In the genomic region with DNA sequence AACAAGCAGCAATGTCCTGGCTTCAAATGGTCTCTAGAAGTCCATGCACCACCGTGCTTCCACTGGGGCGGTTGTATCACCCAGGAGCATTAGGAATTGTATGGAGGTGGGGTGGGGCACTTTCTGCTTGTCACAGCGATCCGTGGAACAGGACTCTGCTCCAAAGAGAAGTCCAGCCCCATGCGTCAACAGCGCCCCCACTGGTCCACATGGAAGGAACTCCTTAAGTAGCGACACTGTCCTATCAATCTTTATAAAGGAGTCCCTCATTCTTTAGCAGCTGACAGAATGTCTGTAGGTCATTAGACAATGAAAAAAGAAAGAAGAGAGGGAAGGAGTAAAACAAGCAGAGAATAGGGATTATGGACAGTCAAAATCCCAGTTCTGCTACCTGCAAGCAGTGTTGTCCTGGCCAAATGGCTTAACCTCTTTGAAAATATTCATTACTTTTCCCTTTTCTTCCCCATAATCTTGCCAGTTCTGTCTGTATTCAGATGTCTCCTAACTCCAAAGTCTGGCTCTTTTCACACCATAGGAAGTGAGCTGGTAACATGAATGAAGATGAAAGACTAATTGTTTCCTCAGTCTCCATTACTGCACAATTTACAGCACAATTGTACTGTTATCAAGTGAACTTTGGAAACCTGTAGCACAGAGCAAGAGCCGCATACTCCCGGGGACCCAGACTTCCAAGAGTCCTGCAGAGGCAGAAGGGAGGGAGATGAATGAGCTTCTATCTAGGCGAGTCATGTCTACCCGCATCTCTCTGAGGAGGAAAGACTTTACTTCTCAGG, we compare ENCODE assay signal across 1 cellular context.
TF ChIP-seq lines count a peak whose summit lies in the region.

No MANE protein-coding gene starts in this region.

TF ChIP-seq in HepG2, 621 proteins besides CTCF, POLR2A, EP300 and RAD21 (continued from another document and continues in another):
- TF ChIP-seq, protein P1, sequence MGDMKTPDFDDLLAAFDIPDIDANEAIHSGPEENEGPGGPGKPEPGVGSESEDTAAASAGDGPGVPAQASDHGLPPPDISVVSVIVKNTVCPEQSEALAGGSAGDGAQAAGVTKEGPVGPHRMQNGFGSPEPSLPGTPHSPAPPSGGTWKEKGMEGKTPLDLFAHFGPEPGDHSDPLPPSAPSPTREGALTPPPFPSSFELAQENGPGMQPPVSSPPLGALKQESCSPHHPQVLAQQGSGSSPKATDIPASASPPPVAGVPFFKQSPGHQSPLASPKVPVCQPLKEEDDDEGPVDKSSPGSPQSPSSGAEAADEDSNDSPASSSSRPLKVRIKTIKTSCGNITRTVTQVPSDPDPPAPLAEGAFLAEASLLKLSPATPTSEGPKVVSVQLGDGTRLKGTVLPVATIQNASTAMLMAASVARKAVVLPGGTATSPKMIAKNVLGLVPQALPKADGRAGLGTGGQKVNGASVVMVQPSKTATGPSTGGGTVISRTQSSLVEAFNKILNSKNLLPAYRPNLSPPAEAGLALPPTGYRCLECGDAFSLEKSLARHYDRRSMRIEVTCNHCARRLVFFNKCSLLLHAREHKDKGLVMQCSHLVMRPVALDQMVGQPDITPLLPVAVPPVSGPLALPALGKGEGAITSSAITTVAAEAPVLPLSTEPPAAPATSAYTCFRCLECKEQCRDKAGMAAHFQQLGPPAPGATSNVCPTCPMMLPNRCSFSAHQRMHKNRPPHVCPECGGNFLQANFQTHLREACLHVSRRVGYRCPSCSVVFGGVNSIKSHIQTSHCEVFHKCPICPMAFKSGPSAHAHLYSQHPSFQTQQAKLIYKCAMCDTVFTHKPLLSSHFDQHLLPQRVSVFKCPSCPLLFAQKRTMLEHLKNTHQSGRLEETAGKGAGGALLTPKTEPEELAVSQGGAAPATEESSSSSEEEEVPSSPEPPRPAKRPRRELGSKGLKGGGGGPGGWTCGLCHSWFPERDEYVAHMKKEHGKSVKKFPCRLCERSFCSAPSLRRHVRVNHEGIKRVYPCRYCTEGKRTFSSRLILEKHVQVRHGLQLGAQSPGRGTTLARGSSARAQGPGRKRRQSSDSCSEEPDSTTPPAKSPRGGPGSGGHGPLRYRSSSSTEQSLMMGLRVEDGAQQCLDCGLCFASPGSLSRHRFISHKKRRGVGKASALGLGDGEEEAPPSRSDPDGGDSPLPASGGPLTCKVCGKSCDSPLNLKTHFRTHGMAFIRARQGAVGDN (CRISPR knock-in tag; IDR thresholded peaks at IDR 0.05) = no peak; the same call in 1 of the 2 replicates
- TF ChIP-seq ZNF33B (CRISPR knock-in tag; IDR thresholded peaks at IDR 0.05) = no peak
- TF ChIP-seq, protein P2, sequence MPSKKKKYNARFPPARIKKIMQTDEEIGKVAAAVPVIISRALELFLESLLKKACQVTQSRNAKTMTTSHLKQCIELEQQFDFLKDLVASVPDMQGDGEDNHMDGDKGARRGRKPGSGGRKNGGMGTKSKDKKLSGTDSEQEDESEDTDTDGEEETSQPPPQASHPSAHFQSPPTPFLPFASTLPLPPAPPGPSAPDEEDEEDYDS (CRISPR knock-in tag; IDR thresholded peaks at IDR 0.05) = no peak
- TF ChIP-seq ZBTB7A (CRISPR knock-in tag; IDR thresholded peaks at IDR 0.05) = no peak
- TF ChIP-seq, protein P3, sequence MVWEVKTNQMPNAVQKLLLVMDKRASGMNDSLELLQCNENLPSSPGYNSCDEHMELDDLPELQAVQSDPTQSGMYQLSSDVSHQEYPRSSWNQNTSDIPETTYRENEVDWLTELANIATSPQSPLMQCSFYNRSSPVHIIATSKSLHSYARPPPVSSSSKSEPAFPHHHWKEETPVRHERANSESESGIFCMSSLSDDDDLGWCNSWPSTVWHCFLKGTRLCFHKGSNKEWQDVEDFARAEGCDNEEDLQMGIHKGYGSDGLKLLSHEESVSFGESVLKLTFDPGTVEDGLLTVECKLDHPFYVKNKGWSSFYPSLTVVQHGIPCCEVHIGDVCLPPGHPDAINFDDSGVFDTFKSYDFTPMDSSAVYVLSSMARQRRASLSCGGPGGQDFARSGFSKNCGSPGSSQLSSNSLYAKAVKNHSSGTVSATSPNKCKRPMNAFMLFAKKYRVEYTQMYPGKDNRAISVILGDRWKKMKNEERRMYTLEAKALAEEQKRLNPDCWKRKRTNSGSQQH (CRISPR knock-in tag; IDR thresholded peaks at IDR 0.05; ENCODE audit: low read depth) = no peak
- TF ChIP-seq, protein P4, sequence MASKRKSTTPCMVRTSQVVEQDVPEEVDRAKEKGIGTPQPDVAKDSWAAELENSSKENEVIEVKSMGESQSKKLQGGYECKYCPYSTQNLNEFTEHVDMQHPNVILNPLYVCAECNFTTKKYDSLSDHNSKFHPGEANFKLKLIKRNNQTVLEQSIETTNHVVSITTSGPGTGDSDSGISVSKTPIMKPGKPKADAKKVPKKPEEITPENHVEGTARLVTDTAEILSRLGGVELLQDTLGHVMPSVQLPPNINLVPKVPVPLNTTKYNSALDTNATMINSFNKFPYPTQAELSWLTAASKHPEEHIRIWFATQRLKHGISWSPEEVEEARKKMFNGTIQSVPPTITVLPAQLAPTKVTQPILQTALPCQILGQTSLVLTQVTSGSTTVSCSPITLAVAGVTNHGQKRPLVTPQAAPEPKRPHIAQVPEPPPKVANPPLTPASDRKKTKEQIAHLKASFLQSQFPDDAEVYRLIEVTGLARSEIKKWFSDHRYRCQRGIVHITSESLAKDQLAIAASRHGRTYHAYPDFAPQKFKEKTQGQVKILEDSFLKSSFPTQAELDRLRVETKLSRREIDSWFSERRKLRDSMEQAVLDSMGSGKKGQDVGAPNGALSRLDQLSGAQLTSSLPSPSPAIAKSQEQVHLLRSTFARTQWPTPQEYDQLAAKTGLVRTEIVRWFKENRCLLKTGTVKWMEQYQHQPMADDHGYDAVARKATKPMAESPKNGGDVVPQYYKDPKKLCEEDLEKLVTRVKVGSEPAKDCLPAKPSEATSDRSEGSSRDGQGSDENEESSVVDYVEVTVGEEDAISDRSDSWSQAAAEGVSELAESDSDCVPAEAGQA (IDR thresholded peaks at IDR 0.05; ENCODE audit: low read depth) = no peak
- TF ChIP-seq, protein P4 (CRISPR knock-in tag; IDR thresholded peaks at IDR 0.05; ENCODE audit: borderline replicate concordance) = no peak
- no peak for TF ChIP-seq SPEN (CRISPR knock-in tag; IDR thresholded peaks at IDR 0.05; ENCODE audit: low read depth)
- TF ChIP-seq, protein P5, sequence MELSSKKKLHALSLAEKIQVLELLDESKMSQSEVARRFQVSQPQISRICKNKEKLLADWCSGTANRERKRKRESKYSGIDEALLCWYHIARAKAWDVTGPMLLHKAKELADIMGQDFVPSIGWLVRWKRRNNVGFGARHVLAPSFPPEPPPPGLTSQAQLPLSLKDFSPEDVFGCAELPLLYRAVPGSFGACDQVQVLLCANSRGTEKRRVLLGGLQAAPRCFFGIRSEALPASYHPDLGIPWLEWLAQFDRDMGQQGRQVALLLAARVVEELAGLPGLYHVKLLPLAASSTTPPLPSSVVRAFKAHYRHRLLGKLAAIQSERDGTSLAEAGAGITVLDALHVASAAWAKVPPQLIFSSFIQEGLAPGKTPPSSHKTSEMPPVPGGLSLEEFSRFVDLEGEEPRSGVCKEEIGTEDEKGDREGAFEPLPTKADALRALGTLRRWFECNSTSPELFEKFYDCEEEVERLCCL (CRISPR knock-in tag; IDR thresholded peaks at IDR 0.05; ENCODE audit: borderline replicate concordance) = no peak
- no peak for TF ChIP-seq ZC3H13 (CRISPR knock-in tag; IDR thresholded peaks at IDR 0.05)
- TF ChIP-seq, protein P6, sequence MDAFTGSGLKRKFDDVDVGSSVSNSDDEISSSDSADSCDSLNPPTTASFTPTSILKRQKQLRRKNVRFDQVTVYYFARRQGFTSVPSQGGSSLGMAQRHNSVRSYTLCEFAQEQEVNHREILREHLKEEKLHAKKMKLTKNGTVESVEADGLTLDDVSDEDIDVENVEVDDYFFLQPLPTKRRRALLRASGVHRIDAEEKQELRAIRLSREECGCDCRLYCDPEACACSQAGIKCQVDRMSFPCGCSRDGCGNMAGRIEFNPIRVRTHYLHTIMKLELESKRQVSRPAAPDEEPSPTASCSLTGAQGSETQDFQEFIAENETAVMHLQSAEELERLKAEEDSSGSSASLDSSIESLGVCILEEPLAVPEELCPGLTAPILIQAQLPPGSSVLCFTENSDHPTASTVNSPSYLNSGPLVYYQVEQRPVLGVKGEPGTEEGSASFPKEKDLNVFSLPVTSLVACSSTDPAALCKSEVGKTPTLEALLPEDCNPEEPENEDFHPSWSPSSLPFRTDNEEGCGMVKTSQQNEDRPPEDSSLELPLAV (CRISPR knock-in tag; conservative IDR thresholded peaks at IDR 0.05; ENCODE audit: low read depth) = no peak
- peak; percentile 52 for TF ChIP-seq STAG1 (CRISPR knock-in tag; IDR thresholded peaks at IDR 0.05)
- TF ChIP-seq ZNF333 (CRISPR knock-in tag; IDR thresholded peaks at IDR 0.05; ENCODE audit: borderline replicate concordance) = no peak
- no peak for TF ChIP-seq ZNF264 (CRISPR knock-in tag; IDR thresholded peaks at IDR 0.05)
- no peak for TF ChIP-seq ZNF329 (CRISPR knock-in tag; IDR thresholded peaks at IDR 0.05; ENCODE audit: low read depth)
- no peak for TF ChIP-seq HMGA1 (CRISPR knock-in tag; conservative IDR thresholded peaks at IDR 0.05)
- TF ChIP-seq NFIC (IDR thresholded peaks at IDR 0.05; ENCODE audit: low read length) = no peak
- TF ChIP-seq ZNF251 (CRISPR knock-in tag; IDR thresholded peaks at IDR 0.05) = no peak
- no peak for TF ChIP-seq ZNF317 (CRISPR knock-in tag; IDR thresholded peaks at IDR 0.05)
- no peak for TF ChIP-seq SIN3A (IDR thresholded peaks at IDR 0.05; ENCODE audit: borderline replicate concordance, low read depth, low read length)
- TF ChIP-seq, protein P7, sequence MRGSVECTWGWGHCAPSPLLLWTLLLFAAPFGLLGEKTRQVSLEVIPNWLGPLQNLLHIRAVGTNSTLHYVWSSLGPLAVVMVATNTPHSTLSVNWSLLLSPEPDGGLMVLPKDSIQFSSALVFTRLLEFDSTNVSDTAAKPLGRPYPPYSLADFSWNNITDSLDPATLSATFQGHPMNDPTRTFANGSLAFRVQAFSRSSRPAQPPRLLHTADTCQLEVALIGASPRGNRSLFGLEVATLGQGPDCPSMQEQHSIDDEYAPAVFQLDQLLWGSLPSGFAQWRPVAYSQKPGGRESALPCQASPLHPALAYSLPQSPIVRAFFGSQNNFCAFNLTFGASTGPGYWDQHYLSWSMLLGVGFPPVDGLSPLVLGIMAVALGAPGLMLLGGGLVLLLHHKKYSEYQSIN (CRISPR knock-in tag; IDR thresholded peaks at IDR 0.05; ENCODE audit: borderline replicate concordance) = no peak
- TF ChIP-seq ZNF382 (CRISPR knock-in tag; IDR thresholded peaks at IDR 0.05; ENCODE audit: borderline replicate concordance) = no peak
- TF ChIP-seq MAFK (conservative IDR thresholded peaks at IDR 0.05 in 1 of 2, IDR thresholded peaks at IDR 0.05 in 1 of 2; ENCODE audit: low read length in 2 of 2) = 0 out of 4 replicates have a peak, but pooled peaks of 1 of the 2 experiments have one; percentile 2
- no peak for TF ChIP-seq TCF7L2 (IDR thresholded peaks at IDR 0.05; ENCODE audit: low read depth, low read length)
- peak; percentile 55; the same call in 1 of the 2 replicates for TF ChIP-seq HNF4G (IDR thresholded peaks at IDR 0.05; ENCODE audit: borderline replicate concordance, low read depth, low read length)
- no peak for TF ChIP-seq HNF4G (CRISPR knock-in tag; IDR thresholded peaks at IDR 0.05; ENCODE audit: borderline replicate concordance, low read depth)
- peak; percentile 21; the same call in 1 of the 2 replicates for TF ChIP-seq TSC22D2 (CRISPR knock-in tag; IDR thresholded peaks at IDR 0.05; ENCODE audit: borderline replicate concordance)
- TF ChIP-seq, protein P8, sequence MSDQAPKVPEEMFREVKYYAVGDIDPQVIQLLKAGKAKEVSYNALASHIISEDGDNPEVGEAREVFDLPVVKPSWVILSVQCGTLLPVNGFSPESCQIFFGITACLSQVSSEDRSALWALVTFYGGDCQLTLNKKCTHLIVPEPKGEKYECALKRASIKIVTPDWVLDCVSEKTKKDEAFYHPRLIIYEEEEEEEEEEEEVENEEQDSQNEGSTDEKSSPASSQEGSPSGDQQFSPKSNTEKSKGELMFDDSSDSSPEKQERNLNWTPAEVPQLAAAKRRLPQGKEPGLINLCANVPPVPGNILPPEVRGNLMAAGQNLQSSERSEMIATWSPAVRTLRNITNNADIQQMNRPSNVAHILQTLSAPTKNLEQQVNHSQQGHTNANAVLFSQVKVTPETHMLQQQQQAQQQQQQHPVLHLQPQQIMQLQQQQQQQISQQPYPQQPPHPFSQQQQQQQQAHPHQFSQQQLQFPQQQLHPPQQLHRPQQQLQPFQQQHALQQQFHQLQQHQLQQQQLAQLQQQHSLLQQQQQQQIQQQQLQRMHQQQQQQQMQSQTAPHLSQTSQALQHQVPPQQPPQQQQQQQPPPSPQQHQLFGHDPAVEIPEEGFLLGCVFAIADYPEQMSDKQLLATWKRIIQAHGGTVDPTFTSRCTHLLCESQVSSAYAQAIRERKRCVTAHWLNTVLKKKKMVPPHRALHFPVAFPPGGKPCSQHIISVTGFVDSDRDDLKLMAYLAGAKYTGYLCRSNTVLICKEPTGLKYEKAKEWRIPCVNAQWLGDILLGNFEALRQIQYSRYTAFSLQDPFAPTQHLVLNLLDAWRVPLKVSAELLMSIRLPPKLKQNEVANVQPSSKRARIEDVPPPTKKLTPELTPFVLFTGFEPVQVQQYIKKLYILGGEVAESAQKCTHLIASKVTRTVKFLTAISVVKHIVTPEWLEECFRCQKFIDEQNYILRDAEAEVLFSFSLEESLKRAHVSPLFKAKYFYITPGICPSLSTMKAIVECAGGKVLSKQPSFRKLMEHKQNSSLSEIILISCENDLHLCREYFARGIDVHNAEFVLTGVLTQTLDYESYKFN (CRISPR knock-in tag; conservative IDR thresholded peaks at IDR 0.05) = peak; percentile 39; the same call in 1 of the 2 replicates
- peak; percentile 39 for TF ChIP-seq TEAD3 (CRISPR knock-in tag; optimal IDR thresholded peaks at IDR 0.05; ENCODE audit: borderline replicate concordance)
- no peak for TF ChIP-seq MTA3 (CRISPR knock-in tag; IDR thresholded peaks at IDR 0.05)
- no peak for TF ChIP-seq BORCS8-MEF2B (CRISPR knock-in tag; IDR thresholded peaks at IDR 0.05)
- 0 out of 2 replicates have a peak, but pooled peaks have one; percentile 27 for TF ChIP-seq SNAPC2 (CRISPR knock-in tag; IDR thresholded peaks at IDR 0.05)
- no peak for TF ChIP-seq ZNF720 (CRISPR knock-in tag; IDR thresholded peaks at IDR 0.05)
- no peak for TF ChIP-seq JUNB (CRISPR knock-in tag; IDR thresholded peaks at IDR 0.05; ENCODE audit: borderline replicate concordance)
- peak; percentile 45; the same call in 1 of the 2 replicates for TF ChIP-seq ZBTB20 (CRISPR knock-in tag; IDR thresholded peaks at IDR 0.05; ENCODE audit: borderline replicate concordance, low read depth)
- TF ChIP-seq FOXP1 (IDR thresholded peaks at IDR 0.05) = no peak
- TF ChIP-seq FOXP1 (CRISPR knock-in tag; IDR thresholded peaks at IDR 0.05) = no peak
- TF ChIP-seq FOXA3 (CRISPR knock-in tag; IDR thresholded peaks at IDR 0.05) = peak; percentile 8; the same call in 1 of the 2 replicates
